ENCODE assay signal across 8 cellular contexts in the genomic region with DNA sequence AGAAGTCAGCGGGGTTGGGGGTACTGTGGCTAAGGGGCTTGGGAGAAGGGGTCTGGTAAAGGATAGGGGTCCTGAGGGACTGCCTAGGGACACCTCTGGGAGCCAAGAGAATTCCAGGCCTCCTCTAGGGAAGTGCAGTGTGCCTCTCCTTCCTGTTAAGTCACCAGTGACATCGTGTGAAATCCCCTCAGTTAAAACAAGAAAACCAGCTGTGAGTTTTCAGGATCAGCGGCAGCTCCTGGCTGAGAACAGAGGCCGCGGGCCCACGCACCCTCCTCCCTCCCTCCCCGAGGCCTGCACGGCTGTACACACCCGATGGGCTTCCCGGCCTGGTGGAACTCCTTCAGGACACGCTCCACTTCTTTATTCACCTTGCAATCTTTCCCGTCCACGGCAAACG.
A peak's percentile ranks its signal among the peaks of the same experiment; 100 is the strongest.
DNase-seq lines count a peak whose midpoint lies in the region; ATAC-seq and TF ChIP-seq lines count a peak whose summit lies in the region.
"Not testable (repeated sequence)": the region's sequence is repeated elsewhere in the genome, so short reads cannot be mapped to it uniquely, and the experiment has no call there.

No MANE protein-coding gene starts in this region.

- not testable (repeated sequence) for H3K4me3 ChIP-seq in BLaER1, Peyer's patch, psoas muscle, transverse colon

- H3K27me3 ChIP-seq in BLaER1; Peyer's patch; psoas muscle (ENCODE audit: insufficient read depth in 3 of 3, low read length in 2 of 3); transverse colon: not testable (repeated sequence)

- not testable (repeated sequence) for H4K20me1 ChIP-seq in BLaER1

- H3K4me2 ChIP-seq in BLaER1 = peak overlapping the region; percentile 51

- ATAC-seq in left cardiac atrium = peak; percentile 38 to 52
- ATAC-seq in psoas muscle = peak in 1 of 4 donors; percentile 3

- not testable (repeated sequence) for TF ChIP-seq CTCF in Peyer's patch (IDR thresholded peaks at IDR 0.05); psoas muscle (IDR thresholded peaks at IDR 0.05); transverse colon (IDR thresholded peaks at IDR 0.05)

- peak in 1 of 3 donors; percentile 48 for DNase-seq in Peyer's patch
- peak; percentile 16 for DNase-seq in central memory CD4-positive, alpha-beta T cell
- DNase-seq in fibroblast of peridontal ligament (ENCODE audit: extremely low read depth) = peak; percentile 0
- DNase-seq in left cardiac atrium = peak; percentile 24
- peak; percentile 35 to 53 for DNase-seq in lung microvascular endothelial cell (ENCODE audit: low read depth in 2 of 2)
- peak; percentile 11 to 37 for DNase-seq in psoas muscle
- peak; percentile 20 for DNase-seq in transverse colon

- in situ Hi-C loops in transverse colon (cut with MboI; ENCODE audit: low pct_ligation_motif_present in 1 of 4, low pct_unique_long_range_greater_than_20kb in 1 of 4, low sequenced_read_pairs in 3 of 4) = not testable (repeated sequence)

- peak overlapping the region; percentile 84 for H3K27ac ChIP-seq in BLaER1
- H3K27ac ChIP-seq in Peyer's patch = peak overlapping the region in 3 of 4 donors; percentile 58 to 60 (median 60)
- H3K27ac ChIP-seq in psoas muscle = peak overlapping the region; percentile 36
- peak overlapping the region in 3 of 4 donors; percentile 43 to 55 (median 45) for H3K27ac ChIP-seq in transverse colon

- not testable (repeated sequence) for H3K4me1 ChIP-seq in BLaER1, Peyer's patch, psoas muscle, transverse colon

- WGBS in psoas muscle, 3 donors = 0 to 36% (median 24%) methylated on average over 1 to 5 of the region's 14 CpGs
- 33% methylated on average over 1 of the region's 14 CpGs; no CpG with 5 or more reads in 1 of the 2 donors for WGBS in transverse colon (ENCODE audit: low coverage in 1 of 2), 2 donors

- not testable (repeated sequence) for H3K36me3 ChIP-seq in BLaER1; Peyer's patch; psoas muscle (ENCODE audit: insufficient read depth in 1 of 2, low read depth in 1 of 2); transverse colon

- peak overlapping the region; percentile 75 for H3K9ac ChIP-seq in BLaER1

- not testable (repeated sequence) for TF ChIP-seq POLR2A in Peyer's patch (IDR thresholded peaks at IDR 0.05); transverse colon (IDR thresholded peaks at IDR 0.05)

- H3K9me3 ChIP-seq in BLaER1, Peyer's patch, psoas muscle, transverse colon: not testable (repeated sequence)

- TF ChIP-seq EP300 in transverse colon (IDR thresholded peaks at IDR 0.05; ENCODE audit: low read depth) = not testable (repeated sequence)

- intact Hi-C loops in left cardiac atrium (cut with DNase I); psoas muscle (cut with DNase I); transverse colon (cut with DNase I; ENCODE audit: low total_unique reads): not testable (repeated sequence)
